8 cellular contexts compared by ENCODE assay signal in the genomic region with DNA sequence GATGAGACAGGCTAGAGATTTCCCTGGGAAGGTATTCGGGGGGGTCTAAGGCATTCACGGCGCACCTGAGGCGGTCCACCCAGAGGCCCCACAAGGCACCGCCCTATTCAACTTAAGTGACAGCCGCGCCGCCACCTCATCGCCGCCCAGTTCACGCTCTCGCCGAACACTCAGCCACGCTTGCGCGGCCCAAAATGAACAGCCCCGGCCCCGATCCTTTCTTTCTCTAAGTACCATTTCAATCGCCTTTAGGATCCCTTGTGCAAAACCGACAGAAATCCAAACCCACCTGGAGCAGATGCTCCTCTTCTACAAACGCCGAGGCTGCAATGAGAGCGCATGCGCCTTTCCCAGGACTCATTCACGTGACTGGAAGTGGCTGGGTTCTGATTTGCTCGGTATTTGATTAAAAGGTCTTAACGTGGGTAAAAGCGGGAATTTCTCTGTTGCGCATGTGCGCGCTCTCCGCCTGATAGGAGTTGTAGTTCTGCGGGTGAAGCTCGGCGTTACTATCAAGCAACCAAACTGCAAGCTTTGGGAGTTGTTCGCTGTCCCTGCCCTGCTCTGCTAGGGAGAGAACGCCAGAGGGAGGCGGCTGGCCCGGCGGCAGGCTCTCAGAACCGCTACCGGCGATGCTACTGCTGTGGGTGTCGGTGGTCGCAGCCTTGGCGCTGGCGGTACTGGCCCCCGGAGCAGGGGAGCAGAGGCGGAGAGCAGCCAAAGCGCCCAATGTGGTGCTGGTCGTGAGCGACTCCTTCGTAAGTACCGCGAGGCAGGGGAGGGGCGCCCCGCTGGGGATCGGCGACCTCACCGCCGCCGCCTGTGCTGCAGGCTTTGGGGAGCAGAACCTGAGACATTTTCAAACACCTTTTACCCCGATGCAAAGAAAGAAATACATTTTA. TPM values are rescaled to one million over a fixed set of nuclear protein-coding genes. Genes with fewer than 3 reads are reported as not detected.
DNase-seq lines count a peak whose midpoint lies in the region; ATAC-seq and TF ChIP-seq lines count a peak whose summit lies in the region.

A gene with protein sequence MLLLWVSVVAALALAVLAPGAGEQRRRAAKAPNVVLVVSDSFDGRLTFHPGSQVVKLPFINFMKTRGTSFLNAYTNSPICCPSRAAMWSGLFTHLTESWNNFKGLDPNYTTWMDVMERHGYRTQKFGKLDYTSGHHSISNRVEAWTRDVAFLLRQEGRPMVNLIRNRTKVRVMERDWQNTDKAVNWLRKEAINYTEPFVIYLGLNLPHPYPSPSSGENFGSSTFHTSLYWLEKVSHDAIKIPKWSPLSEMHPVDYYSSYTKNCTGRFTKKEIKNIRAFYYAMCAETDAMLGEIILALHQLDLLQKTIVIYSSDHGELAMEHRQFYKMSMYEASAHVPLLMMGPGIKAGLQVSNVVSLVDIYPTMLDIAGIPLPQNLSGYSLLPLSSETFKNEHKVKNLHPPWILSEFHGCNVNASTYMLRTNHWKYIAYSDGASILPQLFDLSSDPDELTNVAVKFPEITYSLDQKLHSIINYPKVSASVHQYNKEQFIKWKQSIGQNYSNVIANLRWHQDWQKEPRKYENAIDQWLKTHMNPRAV (plus strand): TSS at position 455 of the 902 bp plus-strand sequence. CDS start 178 bp downstream, at position 633.
TSS of gene SKIC3 (minus strand) at position 331 of the 902 bp plus-strand sequence. CDS start 7,827 bp downstream, outside the sequence.

- H3K27ac ChIP-seq in adrenal gland (peak within 1 kb of the TSS; percentile 70 to 93 (median 84)), heart right ventricle (peak within 1 kb of the TSS; percentile 43 to 91 (median 84)), upper lobe of right lung (peak within 1 kb of the TSS; percentile 86)

- H3K27me3 ChIP-seq in adrenal gland (no peaks in the 10 kb centered on the region), heart right ventricle (no peaks in the 10 kb centered on the region), upper lobe of right lung (no peaks in the 10 kb centered on the region)

- peak; percentile 93 for ATAC-seq in HG02798 (IDR thresholded peaks at IDR 0.05; ENCODE audit: poor library complexity, unreplicated experiment)
- peak; percentile 97 to 99 (median 98) for ATAC-seq in heart right ventricle
- ATAC-seq in upper lobe of right lung = peak; percentile 96

- H3K4me3 ChIP-seq in GM12875 (ENCODE audit: low read depth, low read length) (peak within 1 kb of the TSS; percentile 83), adrenal gland (peak within 1 kb of the TSS; percentile 73 to 93 (median 82)), heart right ventricle (peak within 1 kb of the TSS; percentile 58 to 96 (median 74)), upper lobe of right lung (peak within 1 kb of the TSS; percentile 83)

- 0 to 1% (median 0%) methylated on average over 44 to 63 of the region's 63 CpGs for WGBS in adrenal gland, 4 donors
- 0% methylated on average over 62 to 63 of the region's 63 CpGs for WGBS in heart right ventricle, 2 donors

- DNase-seq in NCI-H1417 treated with DMSO at 0.1 percent for 48 hours (lab: John Stamatoyannopoulos, UW) (peak; percentile 90), SW480 (ENCODE audit: low spot score) (peak; percentile 99), adrenal gland (peak; percentile 92 to 99 (median 97)), heart right ventricle (peak; percentile 91 to 96), posterior cingulate gyrus (peak; percentile 89 to 99 (median 93)), upper lobe of right lung (peak; percentile 95)

- peaks cover 0 to 5% of the 10 kb centered on the region in 2 donors for H3K36me3 ChIP-seq in adrenal gland (replicated peaks in 1 of 2)
- peaks cover 0 to 19% (median 0%) of the 10 kb centered on the region in 9 donors for H3K36me3 ChIP-seq in heart right ventricle
- peaks cover 3% of the 10 kb centered on the region for H3K36me3 ChIP-seq in upper lobe of right lung

- TF ChIP-seq CTCF in GM12875 (IDR thresholded peaks at IDR 0.05; ENCODE audit: borderline replicate concordance, insufficient read depth, low read depth, low read length) = peak; percentile 30; the same call in 1 of the 2 replicates
- peak in 5 of 6 experiments; percentile 30 to 51 (median 31) for TF ChIP-seq CTCF in adrenal gland (IDR thresholded peaks at IDR 0.05)
- peak in 7 of 9 donors; percentile 16 to 61 (median 47) for TF ChIP-seq CTCF in heart right ventricle (IDR thresholded peaks at IDR 0.05)
- TF ChIP-seq CTCF in upper lobe of right lung (IDR thresholded peaks at IDR 0.05) = peak; percentile 46

- H3K4me1 ChIP-seq in adrenal gland (replicated peaks in 1 of 2) = peaks cover 13 to 21% of the 10 kb centered on the region in 2 donors
- H3K4me1 ChIP-seq in heart right ventricle = peaks cover 0 to 45% (median 31%) of the 10 kb centered on the region in 9 donors
- peaks cover 20% of the 10 kb centered on the region for H3K4me1 ChIP-seq in upper lobe of right lung

- intact Hi-C loops in adrenal gland (cut with DNase I) (no loop called here), heart right ventricle (cut with DNase I) (loop anchor here in 2 of 10 donors (10.0 kb wide), 2 partner anchors 290 to 410 kb away; partner anchors contain the start of gene ELL2 (in 1 of the 2)), posterior cingulate gyrus (cut with DNase I) (no loop called here), upper lobe of right lung (cut with DNase I) (no loop called here)

- TF ChIP-seq POLR2A in adrenal gland (IDR thresholded peaks at IDR 0.05) = peak; percentile 87 to 98

- peaks cover 0 to under 1% (median 0%) of the 10 kb centered on the region in 3 donors for H3K9me3 ChIP-seq in adrenal gland (replicated peaks in 1 of 3)
- no peaks in the 10 kb centered on the region for H3K9me3 ChIP-seq in heart right ventricle
- no peaks in the 10 kb centered on the region for H3K9me3 ChIP-seq in upper lobe of right lung

RNA-seq across cellular contexts. Expression of the first gene that starts in this region (rescaled TPM):
- total RNA-seq in adrenal gland (10 to 100 TPM in 2 of 8 donors, 1 to 10 TPM in 6; 4.3 to 12.5 (median 7.7) TPM), heart right ventricle (1 to 10 TPM; 2.6 to 6.3 (median 3.8) TPM), upper lobe of right lung (5.7 TPM)
- polyA plus RNA-seq in adrenal gland (10 to 100 TPM in 1 of 3 donors, 1 to 10 TPM in 2; 2.3 to 13.5 (median 3.3) TPM), heart right ventricle (1 to 10 TPM; 2.4 to 2.5 TPM)

RNA-seq across cellular contexts. Expression of gene SKIC3, which starts in this region (rescaled TPM):
- total RNA-seq in adrenal gland = 10 to 100 TPM; 36.9 to 96.2 (median 73.3) TPM
- 10 to 100 TPM; 17.5 to 82.7 (median 18.4) TPM for polyA plus RNA-seq in adrenal gland
- total RNA-seq in heart right ventricle = 10 to 100 TPM; 53.5 to 74.9 (median 68.6) TPM
- polyA plus RNA-seq in heart right ventricle = 10 to 100 TPM; 15.3 to 16.7 TPM
- total RNA-seq in upper lobe of right lung = 68.7 TPM

Comparison
In these comparisons a context has a peak if more than half of its experiments do, and no peak if none do; other contexts are left out.
1. Peak in every context shown above with its lines: DNase-seq, ATAC-seq, H3K4me3 ChIP-seq and H3K27ac ChIP-seq.